In genomic region chr5:57802131-57802530, GRCh38 we compare ENCODE assay signal across 26 cellular contexts.
"Had no signal": no experiment of that assay in that cellular context is flagged by ENCODE, and none has a peak within 500 bp of the region (broad histone marks: within the 10 kb centered on the region; RNA-seq: fewer than 3 reads in every experiment).

No MANE protein-coding gene starts in this region.

- DNase-seq: activated CD4-positive, alpha-beta memory T cell treated with anti-CD3 and anti-CD28 coated beads for 36 hours; activated CD4-positive, alpha-beta T cell treated with anti-CD3 and anti-CD28 coated beads for 1 hour; activated CD4-positive, alpha-beta T cell treated with anti-CD3 and anti-CD28 coated beads, Interleukin-2, amount 10 ng/mL, durations not matched to agents 7 days and 5 days; activated CD8-positive, alpha-beta memory T cell treated with anti-CD3 and anti-CD28 coated beads for 24 hours; activated effector memory CD4-positive, alpha-beta T cell treated with anti-CD3 and anti-CD28 coated beads, Interleukin-2, amount 50 U/mL, for 16 hours; activated naive CD4-positive, alpha-beta T cell treated with Interleukin-2 at 50 U/mL for 16 hours; activated naive CD8-positive, alpha-beta T cell treated with anti-CD3 and anti-CD28 coated beads, Interleukin-2, amount 50 U/mL, for 24 hours; activated T-cell treated with anti-CD3 and anti-CD28 coated beads, Interleukin-2, amount 50 U/mL, for 4 hours; amygdala; MG63; MV-4-11; NCI-H1092 treated with DMSO at 0.1 percent for 48 hours; NCI-H1417 treated with DMSO at 0.1 percent for 48 hours; NCI-H1694; NCI-H2029; NCI-H345; NCI-H510A; NCI-H69; SHP77 treated with DMSO at 0.1 percent for 48 hours; T-helper 17 cell; T-helper 9 cell had no signal

- H3K27ac ChIP-seq: breast epithelium, KMS-11 had no signal

- H3K4me3 ChIP-seq: breast epithelium, MG63 had no signal

- ATAC-seq: activated naive CD4-positive, alpha-beta T cell treated with anti-CD3 and anti-CD28 coated beads, Interleukin-2, amount 50 U/mL, for 72 hours; activated naive CD8-positive, alpha-beta T cell treated with anti-CD3 and anti-CD28 coated beads, Interleukin-2, amount 50 U/mL, for 24 hours; activated T-cell treated with anti-CD3 and anti-CD28 coated beads, Interleukin-2, amount 50 U/mL, for 4 hours; HepG2; T-helper 17 cell; WTC11 had no signal

- H3K27me3 ChIP-seq: breast epithelium, MG63 had no signal

- H3K9me3 ChIP-seq: breast epithelium, MG63 had no signal

- FAIRE-seq: HepG2 had no signal

- H3K36me3 ChIP-seq: breast epithelium, MG63 had no signal

- H3K4me2 ChIP-seq: KMS-11 had no signal

- H3K9ac ChIP-seq: KMS-11 had no signal
